Comparison of ENCODE assay signal across 16 cellular contexts in genomic region chr6:17919494-17919893, GRCh38.
DNase-seq lines count a peak whose midpoint lies in the region; ATAC-seq and TF ChIP-seq lines count a peak whose summit lies in the region.
"Had no signal": no experiment of that assay in that cellular context is flagged by ENCODE, and none has a peak within 500 bp of the region (broad histone marks: within the 10 kb centered on the region; RNA-seq: fewer than 3 reads in every experiment).

No MANE protein-coding gene starts in this region.

- no peaks in the 10 kb centered on the region for H3K9me3 ChIP-seq in IMR-90 (ENCODE audit: control insufficient read depth, insufficient read depth, low read length)
- no peaks in the 10 kb centered on the region for H3K9me3 ChIP-seq in ascending aorta
- H3K9me3 ChIP-seq in heart right ventricle = no peaks in the 10 kb centered on the region
- H3K9me3 ChIP-seq: A549 had no signal

- no peak overlapping the region for H3K56ac ChIP-seq in IMR-90 (ENCODE audit: extremely low read depth, insufficient read depth, low read length)

- H4K5ac ChIP-seq in IMR-90 (ENCODE audit: low read depth, low read length) = no peak overlapping the region

- no peak overlapping the region for H3K9ac ChIP-seq in IMR-90 (ENCODE audit: low read depth, low read length)

- H3K23ac ChIP-seq in IMR-90 (ENCODE audit: low read depth, low read length) = no peak overlapping the region

- H2AFZ ChIP-seq in IMR-90 (replicated peaks; ENCODE audit: low read length, poor library complexity) = no peak overlapping the region

- H4K8ac ChIP-seq in IMR-90 (ENCODE audit: low read depth in 2 of 2, low read length in 2 of 2) = peak overlapping the region in 1 of 2 experiments; percentile 71; a peak in 1 of 4 replicates

- ATAC-seq in IMR-90 (ENCODE audit: low read depth) = peak; percentile 11; the same call in 1 of the 2 replicates
- ATAC-seq in heart right ventricle = peak; percentile 57 to 88 (median 76)
- ATAC-seq in GM21367 (IDR thresholded peaks at IDR 0.05; ENCODE audit: unreplicated experiment) = no peak
- ATAC-seq: A549; CD8-positive, alpha-beta T cell; HepG2 had no signal

- in situ Hi-C loops in IMR-90 (cut with MboI; ENCODE audit: low sequenced_read_pairs) = no loop called here

- H3K4me1 ChIP-seq in IMR-90 (ENCODE audit: control insufficient read depth, insufficient read depth, low read length) (peaks cover 17% of the 10 kb centered on the region), ascending aorta (peaks cover 3 to 32% of the 10 kb centered on the region in 2 donors), heart right ventricle (peaks cover 3 to 98% (median 66%) of the 10 kb centered on the region in 9 donors)

- H3K14ac ChIP-seq in IMR-90 (replicated peaks; ENCODE audit: low read depth, low read length) = peak overlapping the region; percentile 44

- H2AK9ac ChIP-seq in IMR-90 (replicated peaks; ENCODE audit: low read depth, low read length, poor library complexity) = no peak overlapping the region

- no peak overlapping the region for H2BK120ac ChIP-seq in IMR-90 (ENCODE audit: low read depth, low read length)

- CTCF ChIA-PET in IMR-90 (lab: Yijun Ruan, JAX) = interaction anchor here (0.6 kb wide), 1 partner anchor 13 kb away, joined by 3 read pairs; no protein-coding TSS in a partner anchor

- no peak overlapping the region for H3K18ac ChIP-seq in IMR-90 (ENCODE audit: low read depth, low read length)

- peaks cover 7% of the 10 kb centered on the region; the same call in 1 of the 2 replicates for H4K20me1 ChIP-seq in IMR-90 (ENCODE audit: insufficient read depth, low read length)

- 60% methylated on average over 1 of the region's 4 CpGs; no CpG with 5 or more reads in 1 of the 2 experiments for WGBS in IMR-90 (ENCODE audit: extremely low coverage in 2 of 2, insufficient read length in 1 of 2), 2 experiments
- WGBS in heart right ventricle, 2 donors = 45 to 69% methylated on average over 4 of the region's 4 CpGs

- H3K36me3 ChIP-seq in IMR-90 (ENCODE audit: control insufficient read depth, insufficient read depth, low read length) (peaks cover 1% of the 10 kb centered on the region; the same call in 1 of the 2 replicates), ascending aorta (no peaks in the 10 kb centered on the region), heart right ventricle (no peaks in the 10 kb centered on the region)

- POLR2A ChIA-PET in IMR-90 (lab: Charles Lee; ENCODE audit: unreplicated experiment) = no interaction called here

- no peak overlapping the region for H3K4me2 ChIP-seq in IMR-90 (ENCODE audit: low read depth, low read length)
- H3K4me2 ChIP-seq: A549 had no signal

- TF ChIP-seq POLR2A in IMR-90 (IDR thresholded peaks at IDR 0.05; ENCODE audit: low read depth, low read length) = no peak

- H3K27ac ChIP-seq in IMR-90 (ENCODE audit: insufficient read depth, low read length) (no peak overlapping the region), ascending aorta (peak overlapping the region; percentile 7 to 57), heart right ventricle (peak overlapping the region in 6 of 10 donors; percentile 19 to 92 (median 30))
- H3K27ac ChIP-seq: A549 had no signal

- no TSS peak for BruUV-seq in IMR-90 (replicated peaks; lab: Mats Ljungman, UMichigan)

- H3K4me3 ChIP-seq in IMR-90 (ENCODE audit: insufficient read depth, low read depth, low read length) (no peak overlapping the region), ascending aorta (no peak overlapping the region), heart right ventricle (no peak overlapping the region)
- H3K4me3 ChIP-seq: A549 had no signal

- peak overlapping the region; percentile 54 for H3K4ac ChIP-seq in IMR-90 (ENCODE audit: low read depth, low read length)

- H3K27me3 ChIP-seq in IMR-90 (ENCODE audit: control insufficient read depth, insufficient read depth, low read length) = no peaks in the 10 kb centered on the region
- H3K27me3 ChIP-seq in ascending aorta = no peaks in the 10 kb centered on the region
- H3K27me3 ChIP-seq in heart right ventricle = no peaks in the 10 kb centered on the region

- H3K9me1 ChIP-seq in IMR-90 (ENCODE audit: insufficient read depth, low read length) = peaks cover 12% of the 10 kb centered on the region

- no peak for TF ChIP-seq CTCF in IMR-90 (conservative IDR thresholded peaks at IDR 0.05; ENCODE audit: low read depth, low read length)
- TF ChIP-seq CTCF in ascending aorta (IDR thresholded peaks at IDR 0.05) = no peak
- TF ChIP-seq CTCF in heart right ventricle (IDR thresholded peaks at IDR 0.05) = no peak

- H2BK5ac ChIP-seq in IMR-90 (ENCODE audit: low read depth, low read length, poor library complexity, severe bottlenecking) = no peak overlapping the region

- DNase-seq in IMR-90 (no peak), ascending aorta (ENCODE audit: low spot score in 2 of 2) (no peak), heart right ventricle (peak; percentile 32 to 36), left kidney (ENCODE audit: low read depth, low spot score) (peak; percentile 7), T-helper 2 cell (no peak), AG08396 (ENCODE audit: low spot score) (no peak)
- DNase-seq in stimulated activated CD4-positive, alpha-beta T cell treated with anti-CD3 and anti-CD28 coated beads, Interleukin-2, amount 100 ng/mL, for 48 hours = no peak
- DNase-seq: CD8-positive, alpha-beta T cell; COR-L47; DMS153; DMS79 treated with DMSO at 0.1 percent for 48 hours; EL; HCEC 1CT had no signal

- H2BK15ac ChIP-seq in IMR-90 (ENCODE audit: low read depth, low read length) = 0 out of 3 replicates have a peak overlapping the region, but pooled peaks have one; percentile 71

- no peak overlapping the region for H4K91ac ChIP-seq in IMR-90 (ENCODE audit: insufficient read depth, low read depth, low read length)

- intact Hi-C loops in IMR-90 (cut with micrococcal nuclease) (no loop called here), ascending aorta (cut with DNase I) (no loop called here), heart right ventricle (cut with DNase I) (no loop called here)

- TF ChIP-seq RAD21 in IMR-90 (IDR thresholded peaks at IDR 0.05; ENCODE audit: low read length) = no peak

- dilution Hi-C loops in IMR-90 (cut with HindIII; ENCODE audit: low sequenced_read_pairs, unreplicated experiment) = no loop called here

- H3K79me1 ChIP-seq in IMR-90 (ENCODE audit: low read depth in 1 of 2, low read length in 2 of 2) = peaks cover 40 to 82% of the 10 kb centered on the region in 2 experiments

- no peak overlapping the region for H2BK20ac ChIP-seq in IMR-90 (ENCODE audit: low read depth, low read length)

- peak overlapping the region; percentile 83 for H2AK5ac ChIP-seq in IMR-90 (ENCODE audit: low read depth, low read length)

TF ChIP-seq in IMR-90, 13 proteins besides CTCF, POLR2A, EP300 and RAD21:
- no peak for TF ChIP-seq MAFK (IDR thresholded peaks at IDR 0.05; ENCODE audit: low read depth, low read length)

Comparison
In these comparisons a context has a peak if more than half of its experiments do, and no peak if none do; other contexts are left out.
1. DNase-seq: peak in heart right ventricle (2 of 2) and left kidney (single experiment); none in IMR-90 (single experiment), ascending aorta (0 of 2), T-helper 2 cell (0 of 5), AG08396 (single experiment) and stimulated activated CD4-positive, alpha-beta T cell treated with anti-CD3 and anti-CD28 coated beads, Interleukin-2, amount 100 ng/mL, for 48 hours (0 of 2).